Comparison of ENCODE assay signal across 8 cellular contexts in the genomic region with DNA sequence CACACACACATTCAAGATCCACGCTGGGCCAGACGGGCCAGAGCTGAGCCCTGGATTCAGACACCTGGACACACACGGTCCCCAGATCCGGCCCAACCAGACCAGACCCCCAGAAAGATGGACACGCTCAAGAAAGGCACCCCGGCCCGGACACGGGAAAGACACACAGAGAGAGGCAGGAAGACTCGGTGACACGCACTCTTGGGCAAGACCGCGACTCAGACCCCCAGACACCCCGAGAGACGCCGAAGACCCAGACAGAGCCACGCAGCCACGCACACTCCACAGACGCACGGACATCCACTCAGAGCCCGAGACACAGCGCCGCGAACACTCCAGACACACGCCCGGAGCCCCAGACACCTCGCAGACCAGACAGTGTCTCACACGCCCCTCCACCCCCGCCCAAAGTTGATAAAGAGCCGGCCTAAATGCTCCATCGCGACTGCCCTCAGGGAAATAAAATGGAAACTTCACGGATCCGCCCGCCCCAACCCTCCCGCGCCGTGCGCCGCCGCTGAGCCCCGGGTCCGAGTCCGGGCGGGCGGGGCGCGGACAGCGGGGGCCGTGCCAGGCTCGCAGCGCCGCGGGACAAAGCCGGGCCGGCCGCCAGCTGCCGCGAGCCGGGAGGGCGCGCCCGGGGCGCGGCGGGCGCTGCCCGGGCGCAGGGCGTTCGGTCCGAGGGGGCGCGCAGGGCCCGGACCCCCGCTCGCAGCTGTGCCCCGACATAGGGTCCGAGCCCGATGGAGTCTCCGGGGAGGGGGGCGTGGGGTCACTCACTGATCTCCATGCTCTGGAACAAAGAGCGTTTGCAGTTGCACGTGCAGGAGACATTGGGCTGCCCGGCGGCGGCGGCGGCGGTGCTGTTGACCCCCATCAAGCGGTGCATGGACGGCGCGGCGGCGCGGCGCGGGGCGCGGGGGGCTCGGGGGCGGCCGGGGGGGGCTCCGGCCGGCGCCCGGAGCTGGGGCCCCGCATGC. TPM values are rescaled to one million over a fixed set of nuclear protein-coding genes. Genes with fewer than 3 reads are reported as not detected.
DNase-seq lines count a peak whose midpoint lies in the region; ATAC-seq lines count a peak whose summit lies in the region.

No MANE protein-coding gene starts in this region.

- intact Hi-C loops in left cardiac atrium (cut with DNase I), result loop anchor here in 1 of 2 donors (5.0 kb wide), 2 partner anchors 37 to 52 kb away; no protein-coding TSS in a partner anchor

- no peaks in the 10 kb centered on the region for H3K9me3 ChIP-seq in KOPT-K1 (ENCODE audit: insufficient read depth, low read length, poor library complexity, severe bottlenecking)

- peaks cover 22% of the 10 kb centered on the region for H3K36me3 ChIP-seq in KOPT-K1 (ENCODE audit: insufficient read depth, low read length)

- DNase-seq in CD1c-positive myeloid dendritic cell (ENCODE audit: extremely low spot score) (peak; percentile 29), activated gamma-delta T cell (lab: John Stamatoyannopoulos, UW) (peak; percentile 42), left cardiac atrium (peak; percentile 58), skeletal muscle cell (ENCODE audit: low read depth) (no peak), NCI-H510A (lab: John Stamatoyannopoulos, UW) (no peak), COLO829 (ENCODE audit: low spot score) (no peak), epidermal melanocyte (ENCODE audit: insufficient read length, low spot score) (no peak)

- ATAC-seq in left cardiac atrium, result peak in 1 of 2 donors; percentile 31

- H3K27ac ChIP-seq in KOPT-K1 (ENCODE audit: low read depth, low read length, poor library complexity, severe bottlenecking), result peak overlapping the region; percentile 70

- peak overlapping the region; percentile 82 for H3K4me3 ChIP-seq in skeletal muscle cell (ENCODE audit: low read depth, low read length)

RNA-seq across cellular contexts. Expression of a gene that starts 0.8 kb away (rescaled TPM):
- total RNA-seq in left cardiac atrium, result 10 to 100 TPM; 28.3 to 60.3 TPM

Comparison
In these comparisons a context has a peak if more than half of its experiments do, and no peak if none do; other contexts are left out.
1. DNase-seq: peak in CD1c-positive myeloid dendritic cell (single experiment), activated gamma-delta T cell (single experiment) and left cardiac atrium (single experiment); none in skeletal muscle cell (single experiment), NCI-H510A (single experiment), COLO829 (single experiment) and epidermal melanocyte (single experiment).